ENCODE assay signal across 10 cellular contexts in genomic region chr1:159122005-159122621, GRCh38. TPM values are rescaled to one million over a fixed set of nuclear protein-coding genes. Genes with fewer than 3 reads are reported as not detected.
DNase-seq lines count a peak whose midpoint lies in the region; ATAC-seq and TF ChIP-seq lines count a peak whose summit lies in the region.
"Had no signal": no experiment of that assay in that cellular context is flagged by ENCODE, and none has a peak within 500 bp of the region (broad histone marks: within the 10 kb centered on the region; RNA-seq: fewer than 3 reads in every experiment).

No MANE protein-coding gene starts in this region.

- intact Hi-C loops in sciatic nerve (cut with DNase I): no loop called here

- TF ChIP-seq CTCF in GM06990 (IDR thresholded peaks at IDR 0.05; ENCODE audit: insufficient read depth, low read length, poor library complexity, severe bottlenecking): no peak
- no peak for TF ChIP-seq CTCF in GM20000 (IDR thresholded peaks at IDR 0.05; ENCODE audit: extremely low read depth, missing control alignments)
- no peak for TF ChIP-seq CTCF in epithelial cell of esophagus (IDR thresholded peaks at IDR 0.05; ENCODE audit: insufficient read depth, low read depth, low read length, missing control alignments)
- TF ChIP-seq CTCF in WERI-Rb-1 (IDR thresholded peaks at IDR 0.05; ENCODE audit: low read depth, low read length): no peak

- peak; percentile 24 for DNase-seq in GM06990 (ENCODE audit: extremely low read depth, insufficient read length)
- peak; percentile 43 for DNase-seq in GM20000 (ENCODE audit: low spot score)
- DNase-seq in epithelial cell of esophagus (ENCODE audit: low read depth): peak; percentile 58
- no peak for DNase-seq in NCI-H1694 (lab: John Stamatoyannopoulos, UW)
- no peak for DNase-seq in activated CD4-positive, CD25-positive, alpha-beta regulatory T cell (lab: John Stamatoyannopoulos, UW)
- DNase-seq in sciatic nerve (ENCODE audit: low spot score): no peak
- no peak for DNase-seq in WERI-Rb-1
- DNase-seq: foreskin melanocyte had no signal

- ATAC-seq in HG03196 (IDR thresholded peaks at IDR 0.05; ENCODE audit: unreplicated experiment) (peak; percentile 81), sciatic nerve (no peak)

- H3K27me3 ChIP-seq in GM06990 (replicated peaks; ENCODE audit: control insufficient read depth, insufficient read depth, low read length): no peaks in the 10 kb centered on the region
- peaks cover 94% of the 10 kb centered on the region for H3K27me3 ChIP-seq in WERI-Rb-1 (ENCODE audit: insufficient read depth, low read depth, severe bottlenecking)

- no peak overlapping the region for H3K27ac ChIP-seq in WERI-Rb-1

- H3K36me3 ChIP-seq in GM06990 (ENCODE audit: control insufficient read depth, insufficient read depth, low read length) (no peaks in the 10 kb centered on the region), WERI-Rb-1 (no peaks in the 10 kb centered on the region)

- H3K9me3 ChIP-seq in WERI-Rb-1 (ENCODE audit: severe bottlenecking): no peaks in the 10 kb centered on the region

- no peak overlapping the region for H3K4me3 ChIP-seq in GM06990 (replicated peaks; ENCODE audit: low read depth, low read length)
- no peak overlapping the region for H3K4me3 ChIP-seq in epithelial cell of esophagus (ENCODE audit: low read length)
- H3K4me3 ChIP-seq in WERI-Rb-1 (ENCODE audit: low read depth, low read length): no peak overlapping the region

RNA-seq across cellular contexts. Expression of gene AIM2, which starts 45.5 kb away (rescaled TPM):
- total RNA-seq in sciatic nerve: 1.5 TPM

RNA-seq across cellular contexts. Expression of gene CADM3, which starts 49.3 kb away (rescaled TPM):
- 207 TPM for total RNA-seq in sciatic nerve
- total RNA-seq: activated CD8-positive, alpha-beta memory T cell treated with anti-CD3 and anti-CD28 coated beads for 36 hours had no signal

Comparison
In these comparisons a context has a peak if more than half of its experiments do, and no peak if none do; other contexts are left out.
1. DNase-seq: peak in GM06990 (single experiment), GM20000 (single experiment) and epithelial cell of esophagus (single experiment); none in NCI-H1694 (single experiment), activated CD4-positive, CD25-positive, alpha-beta regulatory T cell (0 of 4), sciatic nerve (single experiment) and WERI-Rb-1 (single experiment).